ENCODE assay signal across 22 cellular contexts in genomic region chr2:213696427-213696826, GRCh38.
A peak's percentile ranks its signal among the peaks of the same experiment; 100 is the strongest.
DNase-seq lines count a peak whose midpoint lies in the region; ATAC-seq, FAIRE-seq and TF ChIP-seq lines count a peak whose summit lies in the region.
"Had no signal": no experiment of that assay in that cellular context is flagged by ENCODE, and none has a peak within 500 bp of the region (broad histone marks: within the 10 kb centered on the region; RNA-seq: fewer than 3 reads in every experiment).

No MANE protein-coding gene starts in this region.

- FAIRE-seq in GM12878 (lab: Jason Lieb, UNC), result peak; percentile 61

- TF ChIP-seq CTCF in GM12878 (IDR thresholded peaks at IDR 0.05 in 2 of 3, conservative IDR thresholded peaks at IDR 0.05 in 1 of 3; ENCODE audit: control insufficient read depth in 2 of 3, extremely low read depth in 1 of 3, insufficient read depth in 1 of 3, low read depth in 3 of 3, low read length in 3 of 3), result no peak
- TF ChIP-seq CTCF in RWPE1 (conservative IDR thresholded peaks at IDR 0.05; ENCODE audit: low read depth), result no peak

- no peaks in the 10 kb centered on the region; the same call in 1 of the 3 replicates for H3K9me3 ChIP-seq in GM12878 (replicated peaks; ENCODE audit: control insufficient read depth, insufficient read depth, low read length)
- H3K9me3 ChIP-seq: MG63, SK-N-SH, thyroid gland had no signal

- H3K36me3 ChIP-seq in GM12878 (ENCODE audit: control insufficient read depth in 2 of 2, insufficient read depth in 2 of 2, low read length in 1 of 2), result no peaks in the 10 kb centered on the region
- H3K36me3 ChIP-seq: left ventricle myocardium inferior, MG63, right atrium auricular region, thyroid gland had no signal

- no peak overlapping the region for H3K27ac ChIP-seq in GM12878 (ENCODE audit: control insufficient read depth, insufficient read depth)
- no peak overlapping the region for H3K27ac ChIP-seq in RWPE1
- H3K27ac ChIP-seq: left ventricle myocardium inferior, right atrium auricular region, thyroid gland had no signal

- CTCF ChIA-PET in GM12878 (lab: Yijun Ruan, JAX), result interaction anchor here (0.6 to 2.2 kb wide), 3 partner anchors 9 to 299 kb away, joined by 3 to 7 read pairs (median 5); no protein-coding TSS in a partner anchor
- CTCF ChIA-PET in RWPE1 (lab: Yijun Ruan, JAX), result no interaction called here

- RAD21 ChIA-PET in GM12878 (lab: Charles Lee; ENCODE audit: unreplicated experiment), result interaction anchor here (0.6 to 1.1 kb wide), 2 partner anchors 39 to 70 kb away, joined by 3 to 4 read pairs; no protein-coding TSS in a partner anchor

- H3K4me1 ChIP-seq in GM12878 (ENCODE audit: control insufficient read depth, insufficient read depth, low read length), result no peaks in the 10 kb centered on the region
- H3K4me1 ChIP-seq: left ventricle myocardium inferior, right atrium auricular region, thyroid gland had no signal

- H3K4me3 ChIP-seq in GM12878, result no peak overlapping the region
- H3K4me3 ChIP-seq: left ventricle myocardium inferior, MG63, right atrium auricular region, thyroid gland had no signal

- no peaks in the 10 kb centered on the region for H3K27me3 ChIP-seq in GM12878 (replicated peaks in 1 of 2; ENCODE audit: control insufficient read depth in 2 of 2, insufficient read depth in 2 of 2, low read length in 1 of 2)
- H3K27me3 ChIP-seq: MG63, right atrium auricular region, thyroid gland had no signal

- H3K79me2 ChIP-seq in GM12878 (ENCODE audit: control insufficient read depth, insufficient read depth, low read length), result no peaks in the 10 kb centered on the region

- H2AFZ ChIP-seq in GM12878 (ENCODE audit: control insufficient read depth, low read depth, low read length), result no peak overlapping the region; the same call in 1 of the 2 replicates

- intact Hi-C loops in GM12878 (cut with micrococcal nuclease; ENCODE audit: unreplicated experiment) (no loop called here), left cardiac atrium (cut with DNase I) (no loop called here)

- no peaks in the 10 kb centered on the region for H4K20me1 ChIP-seq in GM12878 (ENCODE audit: control insufficient read depth, insufficient read depth)

- no peak overlapping the region for H3K4me2 ChIP-seq in GM12878 (ENCODE audit: control insufficient read depth, insufficient read depth)
- H3K4me2 ChIP-seq: SK-N-SH had no signal

- ATAC-seq in GM18867 (IDR thresholded peaks at IDR 0.05; ENCODE audit: unreplicated experiment) (peak; percentile 91), GM21576 (IDR thresholded peaks at IDR 0.05; ENCODE audit: unreplicated experiment) (peak; percentile 65), HG03025 (IDR thresholded peaks at IDR 0.05; ENCODE audit: low FRiP score, unreplicated experiment) (peak; percentile 83), GM12878 (no peak; the same call in 2 of the 3 replicates), left cardiac atrium (no peak)
- ATAC-seq: stimulated activated naive B cell treated with anti-CD40 and anti-IgM and Interleukin-4, amounts not matched to agents 10 μg/mL and 1 μg/mL and 100 μg/mL, for 72 hours had no signal

- SMC1A ChIA-PET in GM12878 (lab: Charles Lee; ENCODE audit: uncharacterized antibody, unreplicated experiment), result interaction anchor here (0.9 to 1.3 kb wide), 3 partner anchors 9 to 70 kb away, joined by 3 to 4 read pairs (median 3); no protein-coding TSS in a partner anchor

- POLR2A ChIA-PET in GM12878 (lab: Charles Lee), result no interaction called here
- POLR2A ChIA-PET in RWPE1 (lab: Yijun Ruan, JAX; ENCODE audit: low non-redundant PET), result no interaction called here

- BruUV-seq in GM12878 (replicated peaks; lab: Mats Ljungman, UMichigan), result no TSS peak

- in situ Hi-C loops in GM12878 (cut with MboI), result no loop called here

- H3K9ac ChIP-seq in GM12878 (ENCODE audit: control insufficient read depth, insufficient read depth, low read length), result no peak overlapping the region
- H3K9ac ChIP-seq: SK-N-SH had no signal

- DNase-seq in GM12878 (ENCODE audit: low read depth, low spot score) (no peak), left cardiac atrium (no peak), NOMO-1 treated with dmso at 0.1 percent for 144 hours (lab: John Stamatoyannopoulos, UW; ENCODE audit: unreplicated experiment) (no peak), RWPE1 (ENCODE audit: low spot score) (no peak)
- DNase-seq in stimulated activated CD4-positive, alpha-beta T cell treated with anti-CD3 and anti-CD28 coated beads, Interleukin-4, amount 100 ng/mL, for 4 hours, result no peak
- DNase-seq: activated CD4-positive, alpha-beta T cell treated with anti-CD3 and anti-CD28 coated beads for 48 hours; activated CD8-positive, alpha-beta memory T cell treated with anti-CD3 and anti-CD28 coated beads, Interleukin-2, amount 50 U/mL, for 4 hours; activated gamma-delta T cell; amniotic stem cell; central memory CD4-positive, alpha-beta T cell; erythroblast; left ventricle myocardium inferior; MG63; NCI-H1694; occipital lobe; SK-N-SH; stimulated activated naive B cell treated with anti-CD40 and anti-IgM and Interleukin-4, amounts not matched to agents 10 μg/mL and 1 μg/mL and 100 μg/mL, for 72 hours; thyroid gland had no signal

- TF ChIP-seq RAD21 in GM12878 (IDR thresholded peaks at IDR 0.05; ENCODE audit: insufficient read depth, low read depth, low read length), result no peak

- TF ChIP-seq POLR2A in GM12878 (IDR thresholded peaks at IDR 0.05; ENCODE audit: low read depth, low read length), result no peak

- no peak for TF ChIP-seq EP300 in GM12878 (IDR thresholded peaks at IDR 0.05; ENCODE audit: borderline replicate concordance in 1 of 2, control insufficient read depth in 1 of 2, low read depth in 2 of 2, low read length in 2 of 2)

TF ChIP-seq in GM12878, 131 proteins besides CTCF, POLR2A, EP300 and RAD21 (continues in another document):
- TF ChIP-seq, protein P1, sequence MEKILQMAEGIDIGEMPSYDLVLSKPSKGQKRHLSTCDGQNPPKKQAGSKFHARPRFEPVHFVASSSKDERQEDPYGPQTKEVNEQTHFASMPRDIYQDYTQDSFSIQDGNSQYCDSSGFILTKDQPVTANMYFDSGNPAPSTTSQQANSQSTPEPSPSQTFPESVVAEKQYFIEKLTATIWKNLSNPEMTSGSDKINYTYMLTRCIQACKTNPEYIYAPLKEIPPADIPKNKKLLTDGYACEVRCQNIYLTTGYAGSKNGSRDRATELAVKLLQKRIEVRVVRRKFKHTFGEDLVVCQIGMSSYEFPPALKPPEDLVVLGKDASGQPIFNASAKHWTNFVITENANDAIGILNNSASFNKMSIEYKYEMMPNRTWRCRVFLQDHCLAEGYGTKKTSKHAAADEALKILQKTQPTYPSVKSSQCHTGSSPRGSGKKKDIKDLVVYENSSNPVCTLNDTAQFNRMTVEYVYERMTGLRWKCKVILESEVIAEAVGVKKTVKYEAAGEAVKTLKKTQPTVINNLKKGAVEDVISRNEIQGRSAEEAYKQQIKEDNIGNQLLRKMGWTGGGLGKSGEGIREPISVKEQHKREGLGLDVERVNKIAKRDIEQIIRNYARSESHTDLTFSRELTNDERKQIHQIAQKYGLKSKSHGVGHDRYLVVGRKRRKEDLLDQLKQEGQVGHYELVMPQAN (conservative IDR thresholded peaks at IDR 0.05), result no peak
- TF ChIP-seq, protein P2, sequence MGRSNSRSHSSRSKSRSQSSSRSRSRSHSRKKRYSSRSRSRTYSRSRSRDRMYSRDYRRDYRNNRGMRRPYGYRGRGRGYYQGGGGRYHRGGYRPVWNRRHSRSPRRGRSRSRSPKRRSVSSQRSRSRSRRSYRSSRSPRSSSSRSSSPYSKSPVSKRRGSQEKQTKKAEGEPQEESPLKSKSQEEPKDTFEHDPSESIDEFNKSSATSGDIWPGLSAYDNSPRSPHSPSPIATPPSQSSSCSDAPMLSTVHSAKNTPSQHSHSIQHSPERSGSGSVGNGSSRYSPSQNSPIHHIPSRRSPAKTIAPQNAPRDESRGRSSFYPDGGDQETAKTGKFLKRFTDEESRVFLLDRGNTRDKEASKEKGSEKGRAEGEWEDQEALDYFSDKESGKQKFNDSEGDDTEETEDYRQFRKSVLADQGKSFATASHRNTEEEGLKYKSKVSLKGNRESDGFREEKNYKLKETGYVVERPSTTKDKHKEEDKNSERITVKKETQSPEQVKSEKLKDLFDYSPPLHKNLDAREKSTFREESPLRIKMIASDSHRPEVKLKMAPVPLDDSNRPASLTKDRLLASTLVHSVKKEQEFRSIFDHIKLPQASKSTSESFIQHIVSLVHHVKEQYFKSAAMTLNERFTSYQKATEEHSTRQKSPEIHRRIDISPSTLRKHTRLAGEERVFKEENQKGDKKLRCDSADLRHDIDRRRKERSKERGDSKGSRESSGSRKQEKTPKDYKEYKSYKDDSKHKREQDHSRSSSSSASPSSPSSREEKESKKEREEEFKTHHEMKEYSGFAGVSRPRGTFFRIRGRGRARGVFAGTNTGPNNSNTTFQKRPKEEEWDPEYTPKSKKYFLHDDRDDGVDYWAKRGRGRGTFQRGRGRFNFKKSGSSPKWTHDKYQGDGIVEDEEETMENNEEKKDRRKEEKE (IDR thresholded peaks at IDR 0.05), result no peak
- TF ChIP-seq ZBTB40 (IDR thresholded peaks at IDR 0.05; ENCODE audit: borderline replicate concordance), result no peak

Comparison
In these comparisons a context has a peak if more than half of its experiments do, and no peak if none do; other contexts are left out.
1. ATAC-seq: peak in GM18867 (single experiment), GM21576 (single experiment) and HG03025 (single experiment); none in GM12878 (single experiment) and left cardiac atrium (0 of 2).